Comparison of ENCODE assay signal across 12 cellular contexts in the genomic region with DNA sequence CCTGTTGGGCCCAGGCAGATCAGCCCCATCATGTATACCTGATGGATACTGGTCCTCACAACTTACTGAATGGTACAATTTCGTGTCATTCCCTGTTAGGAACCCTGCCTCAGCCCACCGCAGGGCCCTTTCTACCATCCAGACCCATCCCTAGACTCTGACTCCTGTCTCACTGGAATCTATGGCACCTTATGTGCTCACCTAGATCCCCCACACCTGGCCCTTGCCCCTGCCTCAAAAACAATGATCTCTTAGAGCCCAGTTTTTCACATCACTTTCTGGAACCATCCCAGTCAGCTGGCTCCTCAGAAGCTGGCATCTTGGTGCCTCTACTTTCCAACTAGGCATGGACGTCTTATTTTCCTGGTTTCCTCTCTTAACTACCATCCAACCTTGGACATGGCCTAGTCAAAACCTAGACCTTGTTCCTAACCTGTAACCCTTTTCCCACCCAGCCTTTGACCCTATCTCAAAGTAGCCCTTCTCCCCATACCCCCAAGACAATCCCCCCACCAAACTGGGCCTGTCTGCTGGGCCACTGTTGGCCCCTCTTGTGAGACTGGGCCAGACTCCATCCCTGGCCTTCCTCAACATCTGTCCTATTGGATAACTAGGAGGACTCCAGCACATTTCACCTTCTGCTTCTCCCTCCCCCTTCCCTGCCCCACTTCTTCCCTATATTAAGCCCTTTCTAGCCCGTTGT. TPM values are rescaled to one million over a fixed set of nuclear protein-coding genes. Genes with fewer than 3 reads are reported as not detected.
DNase-seq lines count a peak whose midpoint lies in the region; ATAC-seq and TF ChIP-seq lines count a peak whose summit lies in the region.
"Had no signal": no experiment of that assay in that cellular context is flagged by ENCODE, and none has a peak within 500 bp of the region (broad histone marks: within the 10 kb centered on the region; RNA-seq: fewer than 3 reads in every experiment).

No MANE protein-coding gene starts in this region.

- ATAC-seq in CD8-positive, alpha-beta T cell: no peak
- no peak for ATAC-seq in GM19324 (IDR thresholded peaks at IDR 0.05; ENCODE audit: low FRiP score, unreplicated experiment)

- no peaks in the 10 kb centered on the region for H3K9me3 ChIP-seq in CD8-positive, alpha-beta T cell (ENCODE audit: low read length)
- H3K9me3 ChIP-seq in parathyroid adenoma (ENCODE audit: control insufficient read depth, low read length): no peaks in the 10 kb centered on the region

- H3K9me3 Mint-ChIP-seq in CD8-positive, alpha-beta T cell: no peaks in the 10 kb centered on the region
- H3K9me3 Mint-ChIP-seq: activated naive CD8-positive, alpha-beta T cell treated with anti-CD3 and anti-CD28 coated beads, Interleukin-2, amount 10 ng/mL, durations not matched to agents 7 days and 5 days; natural killer cell treated with Interleukin-12 subunit alpha and Interleukin-12 subunit beta and Interleukin-15 and Interleukin-18, amount 100 ng/mL, for 72 hours had no signal

- H3K36me3 Mint-ChIP-seq in CD8-positive, alpha-beta T cell: peaks cover 11% of the 10 kb centered on the region

- TF ChIP-seq CTCF in CD8-positive, alpha-beta T cell (IDR thresholded peaks at IDR 0.05): no peak
- TF ChIP-seq CTCF in LNCaP clone FGC (IDR thresholded peaks at IDR 0.05; ENCODE audit: control insufficient read depth, extremely low read depth, insufficient read depth) (no peak), epithelial cell of proximal tubule (conservative IDR thresholded peaks at IDR 0.05; ENCODE audit: low read depth, low read length) (no peak), parathyroid adenoma (IDR thresholded peaks at IDR 0.05) (no peak)

- peaks cover 15% of the 10 kb centered on the region for H3K4me1 Mint-ChIP-seq in CD8-positive, alpha-beta T cell (ENCODE audit: low read depth)

- no peak overlapping the region for H3K27ac Mint-ChIP-seq in CD8-positive, alpha-beta T cell
- H3K27ac Mint-ChIP-seq: activated naive CD8-positive, alpha-beta T cell treated with anti-CD3 and anti-CD28 coated beads, Interleukin-2, amount 10 ng/mL, durations not matched to agents 7 days and 5 days; natural killer cell treated with Interleukin-12 subunit alpha and Interleukin-12 subunit beta and Interleukin-15 and Interleukin-18, amount 100 ng/mL, for 72 hours had no signal

- H3K36me3 ChIP-seq in CD8-positive, alpha-beta T cell (ENCODE audit: insufficient read depth, low read length): no peaks in the 10 kb centered on the region
- H3K36me3 ChIP-seq in parathyroid adenoma (ENCODE audit: control insufficient read depth, insufficient read depth, low read length): no peaks in the 10 kb centered on the region

- POLR2A ChIA-PET in CD8-positive, alpha-beta T cell (lab: Charles Lee): no interaction called here
- POLR2A ChIA-PET in HEK293T (lab: Yijun Ruan, JAX): no interaction called here

- peaks cover 51% of the 10 kb centered on the region for H3K79me2 ChIP-seq in parathyroid adenoma

- H3K27me3 Mint-ChIP-seq in CD8-positive, alpha-beta T cell (ENCODE audit: low read depth): no peaks in the 10 kb centered on the region
- H3K27me3 Mint-ChIP-seq: natural killer cell treated with Interleukin-12 subunit alpha and Interleukin-12 subunit beta and Interleukin-15 and Interleukin-18, amount 100 ng/mL, for 72 hours had no signal

- CTCF ChIA-PET in CD8-positive, alpha-beta T cell (lab: Charles Lee): interaction anchor here (0.9 to 2.6 kb wide), 3 partner anchors 12 to 98 kb away, joined by 3 to 8 read pairs (median 4); no protein-coding TSS in a partner anchor
- CTCF ChIA-PET in HEK293T (lab: Yijun Ruan, JAX): interaction anchor here (0.6 kb wide), 1 partner anchor 97 kb away, joined by 4 read pairs; no protein-coding TSS in a partner anchor

- H3K4me3 Mint-ChIP-seq in CD8-positive, alpha-beta T cell: no peak overlapping the region
- H3K4me3 Mint-ChIP-seq: activated naive CD8-positive, alpha-beta T cell treated with anti-CD3 and anti-CD28 coated beads, Interleukin-2, amount 10 ng/mL, durations not matched to agents 7 days and 5 days; natural killer cell treated with Interleukin-12 subunit alpha and Interleukin-12 subunit beta and Interleukin-15 and Interleukin-18, amount 100 ng/mL, for 72 hours had no signal

- peaks cover 31% of the 10 kb centered on the region for H3K4me1 ChIP-seq in CD8-positive, alpha-beta T cell (ENCODE audit: insufficient read depth, low read length)
- peaks cover 17% of the 10 kb centered on the region for H3K4me1 ChIP-seq in parathyroid adenoma

- H3K27ac ChIP-seq in CD8-positive, alpha-beta T cell (ENCODE audit: low read depth, low read length): peak overlapping the region; percentile 77
- peak overlapping the region; percentile 50 for H3K27ac ChIP-seq in parathyroid adenoma

- intact Hi-C loops in CD8-positive, alpha-beta T cell (cut with DNase I, micrococcal nuclease): loop anchor here (2.0 kb wide), 4 partner anchors 30 to 98 kb away; a partner anchor contains a TSS

- H3K9ac ChIP-seq in parathyroid adenoma: no peak overlapping the region

- peak overlapping the region; percentile 97 for H2AFZ ChIP-seq in parathyroid adenoma

- peak overlapping the region; percentile 77 for H3K4me3 ChIP-seq in CD8-positive, alpha-beta T cell (ENCODE audit: low read depth, low read length)
- H3K4me3 ChIP-seq in LNCaP clone FGC (ENCODE audit: low read depth, low read length): peak overlapping the region; percentile 69
- peak overlapping the region; percentile 84 for H3K4me3 ChIP-seq in epithelial cell of proximal tubule (ENCODE audit: low read depth, low read length)
- H3K4me3 ChIP-seq in parathyroid adenoma (ENCODE audit: low read depth, low read length): peak overlapping the region; percentile 79

- no peak for DNase-seq in CD8-positive, alpha-beta T cell
- DNase-seq in LNCaP clone FGC (ENCODE audit: low read depth) (no peak), epithelial cell of proximal tubule (ENCODE audit: low read depth) (no peak), HEK293T (ENCODE audit: extremely low spot score) (no peak), OCI-M1 (lab: John Stamatoyannopoulos, UW) (no peak)
- DNase-seq in stimulated activated CD4-positive, alpha-beta T cell treated with anti-CD3 and anti-CD28 coated beads, Interleukin-1b, Interleukin-23, amount 100 ng/mL, for 48 hours: no peak
- DNase-seq: SIG-M5 had no signal

- no peaks in the 10 kb centered on the region for H3K27me3 ChIP-seq in CD8-positive, alpha-beta T cell (ENCODE audit: insufficient read depth, low read length)
- H3K27me3 ChIP-seq in parathyroid adenoma (ENCODE audit: control insufficient read depth, insufficient read depth, low read length): no peaks in the 10 kb centered on the region

- peak overlapping the region; percentile 52 for H3K4me2 ChIP-seq in parathyroid adenoma (ENCODE audit: low read length)

TF ChIP-seq in HEK293T, 16 proteins besides CTCF, POLR2A, EP300 and RAD21:
- no peak for TF ChIP-seq FOXA1 (IDR thresholded peaks at IDR 0.05)
- TF ChIP-seq SUZ12 (IDR thresholded peaks at IDR 0.05): no peak
- TF ChIP-seq ZNF384 (IDR thresholded peaks at IDR 0.05): no peak
- no peak for TF ChIP-seq FOXK2 (IDR thresholded peaks at IDR 0.05)
TF ChIP-seq in HEK293T: peak in this region for 0.

RNA-seq across cellular contexts. Expression of a gene that starts 1.0 kb away (rescaled TPM):
- 100 to 1,000 TPM; 106 to 107 TPM for total RNA-seq in CD8-positive, alpha-beta T cell
- 61.1 and 104 TPM in 2 replicates for total RNA-seq in epithelial cell of proximal tubule

RNA-seq across cellular contexts. Expression of a gene that starts 40.1 kb away (rescaled TPM):
- not detected for total RNA-seq in CD8-positive, alpha-beta T cell
- not detected in 2 replicates for total RNA-seq in epithelial cell of proximal tubule
- total RNA-seq: activated naive CD8-positive, alpha-beta T cell treated with anti-CD3 and anti-CD28 coated beads, Interleukin-2, amount 10 ng/mL, durations not matched to agents 7 days and 5 days; natural killer cell treated with Interleukin-12 subunit alpha and Interleukin-12 subunit beta and Interleukin-15 and Interleukin-18, amount 100 ng/mL, for 72 hours had no signal

RNA-seq across cellular contexts. Expression of a gene that starts 40.3 kb away (rescaled TPM):
- not detected for total RNA-seq in CD8-positive, alpha-beta T cell
- total RNA-seq in epithelial cell of proximal tubule: not detected in 2 replicates
- total RNA-seq: activated naive CD8-positive, alpha-beta T cell treated with anti-CD3 and anti-CD28 coated beads, Interleukin-2, amount 10 ng/mL, durations not matched to agents 7 days and 5 days; natural killer cell treated with Interleukin-12 subunit alpha and Interleukin-12 subunit beta and Interleukin-15 and Interleukin-18, amount 100 ng/mL, for 72 hours; subcutaneous adipose tissue had no signal
